Comparison of ENCODE assay signal across 14 cellular contexts in genomic region chr20:5621305-5621704, GRCh38. TPM values are rescaled to one million over a fixed set of nuclear protein-coding genes. Genes with fewer than 3 reads are reported as not detected.
DNase-seq lines count a peak whose midpoint lies in the region; ATAC-seq and TF ChIP-seq lines count a peak whose summit lies in the region.
"Had no signal": no experiment of that assay in that cellular context is flagged by ENCODE, and none has a peak within 500 bp of the region (broad histone marks: within the 10 kb centered on the region; RNA-seq: fewer than 3 reads in every experiment).

No MANE protein-coding gene starts in this region.

- H3K27me3 ChIP-seq in neural progenitor cell: no peaks in the 10 kb centered on the region
- H3K27me3 ChIP-seq in psoas muscle (ENCODE audit: insufficient read depth in 3 of 3, low read length in 2 of 3): no peaks in the 10 kb centered on the region

- no peaks in the 10 kb centered on the region for H3K36me3 Mint-ChIP-seq in neural progenitor cell
- H3K36me3 Mint-ChIP-seq: activated naive CD8-positive, alpha-beta T cell treated with anti-CD3 and anti-CD28 coated beads for 36 hours; CD4-positive, CD25-positive, alpha-beta regulatory T cell had no signal

- H3K36me3 ChIP-seq in neural progenitor cell: no peaks in the 10 kb centered on the region
- no peaks in the 10 kb centered on the region for H3K36me3 ChIP-seq in psoas muscle (ENCODE audit: insufficient read depth in 1 of 2, low read depth in 1 of 2)
- H3K36me3 ChIP-seq: thoracic aorta had no signal

- H3K79me2 ChIP-seq in neural progenitor cell (ENCODE audit: low read depth): no peaks in the 10 kb centered on the region

- H3K27ac ChIP-seq in neural progenitor cell (no peak overlapping the region), psoas muscle (no peak overlapping the region)
- H3K27ac ChIP-seq: thoracic aorta had no signal

- no peak for TF ChIP-seq CTCF in neural progenitor cell (IDR thresholded peaks at IDR 0.05)
- TF ChIP-seq CTCF in psoas muscle (IDR thresholded peaks at IDR 0.05): no peak

- no peaks in the 10 kb centered on the region for H4K20me1 ChIP-seq in neural progenitor cell (ENCODE audit: low read depth)

- no peak for ATAC-seq in psoas muscle

- H3K27ac Mint-ChIP-seq in neural progenitor cell: no peak overlapping the region
- H3K27ac Mint-ChIP-seq: activated B cell treated with CpG ODN at 0.5 μM for 24 hours; activated naive CD8-positive, alpha-beta T cell treated with anti-CD3 and anti-CD28 coated beads for 36 hours; CD4-positive, CD25-positive, alpha-beta regulatory T cell had no signal

- WGBS in psoas muscle, 3 donors: 46 to 60% (median 50%) methylated on average over 4 of the region's 4 CpGs

- H3K9me3 Mint-ChIP-seq in neural progenitor cell: peaks cover 2% of the 10 kb centered on the region
- H3K9me3 Mint-ChIP-seq: activated B cell treated with CpG ODN at 0.5 μM for 24 hours; activated naive CD8-positive, alpha-beta T cell treated with anti-CD3 and anti-CD28 coated beads for 36 hours had no signal

- H3K4me3 ChIP-seq in neural progenitor cell (no peak overlapping the region), psoas muscle (no peak overlapping the region)
- H3K4me3 ChIP-seq: thoracic aorta had no signal

- H3K4me1 Mint-ChIP-seq in neural progenitor cell: no peaks in the 10 kb centered on the region
- H3K4me1 Mint-ChIP-seq: activated B cell treated with CpG ODN at 0.5 μM for 24 hours; activated naive CD8-positive, alpha-beta T cell treated with anti-CD3 and anti-CD28 coated beads for 36 hours had no signal

- H3K9me3 ChIP-seq in neural progenitor cell (ENCODE audit: low read depth) (no peaks in the 10 kb centered on the region), psoas muscle (no peaks in the 10 kb centered on the region)
- H3K9me3 ChIP-seq: thoracic aorta had no signal

- intact Hi-C loops in psoas muscle (cut with DNase I): no loop called here

- H3K27me3 Mint-ChIP-seq in neural progenitor cell (ENCODE audit: insufficient read depth, low read depth): no peaks in the 10 kb centered on the region
- H3K27me3 Mint-ChIP-seq: activated B cell treated with CpG ODN at 0.5 μM for 24 hours; activated naive CD8-positive, alpha-beta T cell treated with anti-CD3 and anti-CD28 coated beads for 36 hours; CD4-positive, CD25-positive, alpha-beta regulatory T cell had no signal

- DNase-seq in DMS 273 treated with DMSO at 0.1 percent for 48 hours (lab: John Stamatoyannopoulos, UW) (peak; percentile 86), NCI-H2081 (lab: John Stamatoyannopoulos, UW) (peak; percentile 95 to 99), SK-N-DZ (ENCODE audit: low spot score) (peak; percentile 83), left kidney (ENCODE audit: low read depth, low spot score) (peak; percentile 63), neural progenitor cell (ENCODE audit: low spot score) (no peak), NOMO-1 (lab: John Stamatoyannopoulos, UW; ENCODE audit: unreplicated experiment in 2 of 2) (no peak), psoas muscle (no peak)
- no peak for DNase-seq in activated CD8-positive, alpha-beta memory T cell treated with anti-CD3 and anti-CD28 coated beads, Interleukin-2, amount 50 U/mL, for 4 hours
- DNase-seq: activated B cell treated with CpG ODN at 0.5 μM for 24 hours; activated naive CD8-positive, alpha-beta T cell treated with anti-CD3 and anti-CD28 coated beads for 36 hours; CD4-positive, CD25-positive, alpha-beta regulatory T cell; mesendoderm; NCI-H526 had no signal

- H3F3A ChIP-seq in neural progenitor cell (ENCODE audit: low read depth): no peaks in the 10 kb centered on the region

- no peak overlapping the region for H3K4me3 Mint-ChIP-seq in neural progenitor cell
- H3K4me3 Mint-ChIP-seq: activated B cell treated with CpG ODN at 0.5 μM for 24 hours; activated naive CD8-positive, alpha-beta T cell treated with anti-CD3 and anti-CD28 coated beads for 36 hours; CD4-positive, CD25-positive, alpha-beta regulatory T cell had no signal

- H3K4me2 ChIP-seq in neural progenitor cell: no peak overlapping the region

- H3K9ac ChIP-seq in neural progenitor cell: no peak overlapping the region

- H2AFZ ChIP-seq in neural progenitor cell (replicated peaks): no peak overlapping the region

- H3K4me1 ChIP-seq in neural progenitor cell: no peaks in the 10 kb centered on the region
- H3K4me1 ChIP-seq in psoas muscle: no peaks in the 10 kb centered on the region

RNA-seq across cellular contexts. Expression of gene GPCPD1, which starts 10.5 kb away (rescaled TPM):
- polyA plus RNA-seq in SK-N-DZ (2014; cell fraction: cytosol; rRNA removed): 11.1 and 13.1 TPM in 2 replicates
- polyA plus RNA-seq in SK-N-DZ (2014; cell fraction: nucleus; rRNA removed): 12.8 and 20.6 TPM in 2 replicates
- total RNA-seq in neural progenitor cell (ENCODE audit: low replicate concordance) (33.3 and 57.3 TPM in 2 replicates), psoas muscle (10 to 100 TPM; 16.9 to 30.5 (median 22.4) TPM)
- 10 to 100 TPM in 1 of 3 donors, 1 to 10 TPM in 2; 7.6 to 26.5 (median 9.2) TPM for polyA plus RNA-seq in psoas muscle

Comparison
In these comparisons a context has a peak if more than half of its experiments do, and no peak if none do; other contexts are left out.
1. DNase-seq: peak in DMS 273 treated with DMSO at 0.1 percent for 48 hours (single experiment), NCI-H2081 (2 of 2), SK-N-DZ (single experiment) and left kidney (single experiment); none in activated CD8-positive, alpha-beta memory T cell treated with anti-CD3 and anti-CD28 coated beads, Interleukin-2, amount 50 U/mL, for 4 hours (single experiment), neural progenitor cell (single experiment), NOMO-1 (0 of 2) and psoas muscle (0 of 2).